ENCODE assay signal across 16 cellular contexts in the genomic region with DNA sequence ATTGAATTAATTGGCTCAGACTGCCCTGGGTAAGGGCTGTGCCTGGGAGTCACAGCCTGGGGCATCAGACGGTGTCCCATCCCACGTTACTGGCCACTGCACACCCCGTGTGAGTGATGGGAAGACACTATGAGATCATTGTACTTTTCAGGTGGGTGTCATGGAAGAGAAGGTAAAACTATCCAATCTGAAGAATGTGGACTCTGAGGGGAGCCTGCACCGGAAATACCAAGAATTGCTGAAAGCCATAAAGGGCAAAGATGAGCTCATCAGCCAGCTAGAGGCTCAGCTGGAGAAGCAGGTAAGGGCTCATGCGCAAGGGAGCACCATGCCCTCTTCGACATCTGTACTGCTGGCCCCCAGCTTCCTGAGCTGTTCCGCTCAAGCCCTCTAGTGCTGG. TPM values are rescaled to one million over a fixed set of nuclear protein-coding genes. Genes with fewer than 3 reads are reported as not detected.
DNase-seq lines count a peak whose midpoint lies in the region; ATAC-seq and TF ChIP-seq lines count a peak whose summit lies in the region.
"Had no signal": no experiment of that assay in that cellular context is flagged by ENCODE, and none has a peak within 500 bp of the region (broad histone marks: within the 10 kb centered on the region; RNA-seq: fewer than 3 reads in every experiment).

No MANE protein-coding gene starts in this region.

- H4K5ac ChIP-seq in IMR-90 (ENCODE audit: low read depth, low read length) = no peak overlapping the region

- H3K79me1 ChIP-seq in IMR-90 (ENCODE audit: low read depth in 1 of 2, low read length in 2 of 2) (no peaks in the 10 kb centered on the region), mesenchymal stem cell (replicated peaks; ENCODE audit: low read length, poor library complexity, severe bottlenecking) (no peaks in the 10 kb centered on the region)

- H3K4me1 Mint-ChIP-seq in activated T-helper 1 cell treated with anti-CD3 and anti-CD28 coated beads, Interleukin-12 subunit alpha, Interleukin-12 subunit beta, Interleukin-2, Interleukin-4 antibody, amounts not matched to agents 30 ng/mL and 10 ng/mL and 1 ng/mL, durations not matched to agents 14 hours and 24 hours and 36 hours (ENCODE audit: low read depth) = no peaks in the 10 kb centered on the region
- H3K4me1 Mint-ChIP-seq: immature natural killer cell had no signal

- TF ChIP-seq POLR2A in IMR-90 (IDR thresholded peaks at IDR 0.05; ENCODE audit: low read depth, low read length) (no peak), breast epithelium (IDR thresholded peaks at IDR 0.05) (no peak)

- TF ChIP-seq RAD21 in IMR-90 (IDR thresholded peaks at IDR 0.05; ENCODE audit: low read length) = no peak

- peaks cover 8% of the 10 kb centered on the region for H3K27me3 Mint-ChIP-seq in activated T-helper 1 cell treated with anti-CD3 and anti-CD28 coated beads, Interleukin-12 subunit alpha, Interleukin-12 subunit beta, Interleukin-2, Interleukin-4 antibody, amounts not matched to agents 30 ng/mL and 10 ng/mL and 1 ng/mL, durations not matched to agents 14 hours and 24 hours and 36 hours (ENCODE audit: insufficient read depth)

- H4K8ac ChIP-seq in IMR-90 (ENCODE audit: low read depth in 2 of 2, low read length in 2 of 2) (peak overlapping the region; percentile 19 to 67; a peak in 1 of 4 replicates), mesenchymal stem cell (ENCODE audit: low read length) (no peak overlapping the region)

- H3K9me3 Mint-ChIP-seq in activated T-helper 1 cell treated with anti-CD3 and anti-CD28 coated beads, Interleukin-12 subunit alpha, Interleukin-12 subunit beta, Interleukin-2, Interleukin-4 antibody, amounts not matched to agents 30 ng/mL and 10 ng/mL and 1 ng/mL, durations not matched to agents 14 hours and 24 hours and 36 hours = no peaks in the 10 kb centered on the region
- H3K9me3 Mint-ChIP-seq: immature natural killer cell had no signal

- H3K27ac Mint-ChIP-seq in activated T-helper 1 cell treated with anti-CD3 and anti-CD28 coated beads, Interleukin-12 subunit alpha, Interleukin-12 subunit beta, Interleukin-2, Interleukin-4 antibody, amounts not matched to agents 30 ng/mL and 10 ng/mL and 1 ng/mL, durations not matched to agents 14 hours and 24 hours and 36 hours = no peak overlapping the region
- H3K27ac Mint-ChIP-seq: immature natural killer cell had no signal

- H4K20me1 ChIP-seq in IMR-90 (ENCODE audit: insufficient read depth, low read length) = no peaks in the 10 kb centered on the region

- CTCF ChIA-PET in IMR-90 (lab: Yijun Ruan, JAX) = interaction anchor here (1.0 to 2.3 kb wide), 4 partner anchors 15 to 30 kb away, joined by 3 to 6 read pairs (median 4); partner anchors contain the start of gene PLEKHH1

- no peaks in the 10 kb centered on the region for H3K36me3 Mint-ChIP-seq in activated T-helper 1 cell treated with anti-CD3 and anti-CD28 coated beads, Interleukin-12 subunit alpha, Interleukin-12 subunit beta, Interleukin-2, Interleukin-4 antibody, amounts not matched to agents 30 ng/mL and 10 ng/mL and 1 ng/mL, durations not matched to agents 14 hours and 24 hours and 36 hours (ENCODE audit: low read depth)
- H3K36me3 Mint-ChIP-seq: immature natural killer cell had no signal

- H2BK120ac ChIP-seq in IMR-90 (ENCODE audit: low read depth, low read length) = peak overlapping the region; percentile 36; the same call in 1 of the 2 replicates
- H2BK120ac ChIP-seq in mesenchymal stem cell (ENCODE audit: low read depth, low read length) = no peak overlapping the region

- no peaks in the 10 kb centered on the region for H3K9me1 ChIP-seq in IMR-90 (ENCODE audit: insufficient read depth, low read length)

- WGBS in IMR-90 (ENCODE audit: extremely low coverage in 2 of 2, insufficient read length in 1 of 2), 2 experiments = 69% methylated on average over 5 of the region's 7 CpGs; no CpG with 5 or more reads in 1 of the 2 experiments
- 57% methylated on average over 6 of the region's 7 CpGs for WGBS in mesenchymal stem cell

- H3K23ac ChIP-seq in IMR-90 (ENCODE audit: low read depth, low read length) (no peak overlapping the region), mesenchymal stem cell (ENCODE audit: low read length in 2 of 2) (no peak overlapping the region)

- intact Hi-C loops in IMR-90 (cut with micrococcal nuclease) (no loop called here), breast epithelium (cut with DNase I; ENCODE audit: low total_unique reads) (no loop called here)
- intact Hi-C loops in activated T-helper 1 cell treated with anti-CD3 and anti-CD28 coated beads, Interleukin-12 subunit alpha, Interleukin-12 subunit beta, Interleukin-2, Interleukin-4 antibody, amounts not matched to agents 30 ng/mL and 10 ng/mL and 1 ng/mL, durations not matched to agents 14 hours and 24 hours and 36 hours (cut with micrococcal nuclease) = no loop called here

- no peak overlapping the region for H3K4me3 Mint-ChIP-seq in activated T-helper 1 cell treated with anti-CD3 and anti-CD28 coated beads, Interleukin-12 subunit alpha, Interleukin-12 subunit beta, Interleukin-2, Interleukin-4 antibody, amounts not matched to agents 30 ng/mL and 10 ng/mL and 1 ng/mL, durations not matched to agents 14 hours and 24 hours and 36 hours
- H3K4me3 Mint-ChIP-seq: immature natural killer cell had no signal

- peak overlapping the region; percentile 18; the same call in 1 of the 2 replicates for H2BK20ac ChIP-seq in IMR-90 (ENCODE audit: low read depth, low read length)

- H3K4me2 ChIP-seq in IMR-90 (ENCODE audit: low read depth, low read length) (no peak overlapping the region), mesenchymal stem cell (ENCODE audit: low read length, poor library complexity, severe bottlenecking) (no peak overlapping the region)

- no peak overlapping the region for H3K4me3 ChIP-seq in IMR-90 (ENCODE audit: insufficient read depth, low read depth, low read length)
- H3K4me3 ChIP-seq in breast epithelium = no peak overlapping the region
- no peak overlapping the region for H3K4me3 ChIP-seq in mesenchymal stem cell (ENCODE audit: insufficient read depth in 1 of 2, low read depth in 1 of 2, low read length in 2 of 2)
- H3K4me3 ChIP-seq: mucosa of descending colon, suprapubic skin had no signal

- dilution Hi-C loops in IMR-90 (cut with HindIII; ENCODE audit: low sequenced_read_pairs, unreplicated experiment) = no loop called here

- no peak overlapping the region for H3K56ac ChIP-seq in IMR-90 (ENCODE audit: extremely low read depth, insufficient read depth, low read length)

- peak; percentile 66 for ATAC-seq in IMR-90 (ENCODE audit: low read depth)
- no peak for ATAC-seq in HG03439 (IDR thresholded peaks at IDR 0.05; ENCODE audit: unreplicated experiment)
- ATAC-seq in HG02763 (IDR thresholded peaks at IDR 0.05; ENCODE audit: unreplicated experiment) = no peak
- no peak for ATAC-seq in GM21576 (IDR thresholded peaks at IDR 0.05; ENCODE audit: unreplicated experiment)
- ATAC-seq: mucosa of descending colon had no signal

- H2AK5ac ChIP-seq in IMR-90 (ENCODE audit: low read depth, low read length) (no peak overlapping the region), mesenchymal stem cell (ENCODE audit: low read length, severe bottlenecking) (no peak overlapping the region)

- TF ChIP-seq CTCF in IMR-90 (conservative IDR thresholded peaks at IDR 0.05; ENCODE audit: low read depth, low read length) = no peak
- TF ChIP-seq CTCF in breast epithelium (IDR thresholded peaks at IDR 0.05) = no peak

- POLR2A ChIA-PET in IMR-90 (lab: Charles Lee; ENCODE audit: unreplicated experiment) = no interaction called here

- H3K27ac ChIP-seq in IMR-90 (ENCODE audit: insufficient read depth, low read length) (no peak overlapping the region), breast epithelium (peak overlapping the region; percentile 17 to 25), mesenchymal stem cell (ENCODE audit: low read length, poor library complexity, severe bottlenecking) (peak overlapping the region; percentile 85)
- H3K27ac ChIP-seq: parathyroid adenoma, suprapubic skin had no signal

- H3K14ac ChIP-seq in IMR-90 (replicated peaks; ENCODE audit: low read depth, low read length) (no peak overlapping the region), mesenchymal stem cell (ENCODE audit: low read length in 2 of 2) (no peak overlapping the region)

- H3K4ac ChIP-seq in IMR-90 (ENCODE audit: low read depth, low read length) = 0 out of 2 replicates have a peak overlapping the region, but pooled peaks have one; percentile 37
- no peak overlapping the region for H3K4ac ChIP-seq in mesenchymal stem cell (ENCODE audit: low read depth in 1 of 2, low read length in 2 of 2)

- H3K9ac ChIP-seq in IMR-90 (ENCODE audit: low read depth, low read length) = no peak overlapping the region
- H3K9ac ChIP-seq in mesenchymal stem cell (ENCODE audit: low read length) = no peak overlapping the region
- H3K9ac ChIP-seq: parathyroid adenoma had no signal

- H4K91ac ChIP-seq in IMR-90 (ENCODE audit: insufficient read depth, low read depth, low read length) (peak overlapping the region; percentile 32; the same call in 1 of the 2 replicates), mesenchymal stem cell (ENCODE audit: low read length) (no peak overlapping the region)

- no peak overlapping the region for H2BK12ac ChIP-seq in mesenchymal stem cell (ENCODE audit: low read length in 2 of 2)

- H2BK15ac ChIP-seq in IMR-90 (ENCODE audit: low read depth, low read length) (no peak overlapping the region), mesenchymal stem cell (ENCODE audit: low read depth, poor library complexity, severe bottlenecking) (no peak overlapping the region)

- DNase-seq in COLO829 (ENCODE audit: low spot score) (peak; percentile 33), IMR-90 (peak; percentile 22), breast epithelium (ENCODE audit: low spot score in 2 of 2) (peak in 1 of 2 donors; percentile 41), mesenchymal stem cell (peak; percentile 53)
- no peak for DNase-seq in activated T-helper 1 cell treated with anti-CD3 and anti-CD28 coated beads, Interleukin-12 subunit alpha, Interleukin-12 subunit beta, Interleukin-2, Interleukin-4 antibody, amounts not matched to agents 30 ng/mL and 10 ng/mL and 1 ng/mL, durations not matched to agents 14 hours and 24 hours and 36 hours (ENCODE audit: low spot score)
- DNase-seq: activated CD4-positive, alpha-beta T cell treated with anti-CD3 and anti-CD28 coated beads for 1 hour; activated T-cell treated with anti-CD3 and anti-CD28 coated beads, Interleukin-2, amount 50 U/mL, for 1 hour; BE2C; immature natural killer cell; mucosa of descending colon; NCI-H1092 had no signal

- H3K27me3 ChIP-seq in IMR-90 (ENCODE audit: control insufficient read depth, insufficient read depth, low read length) (peaks cover 7% of the 10 kb centered on the region; the same call in 1 of the 2 replicates), breast epithelium (no peaks in the 10 kb centered on the region), mesenchymal stem cell (ENCODE audit: control insufficient read depth in 1 of 2, insufficient read depth in 1 of 2, low read length in 2 of 2) (peaks cover 0 to 21% of the 10 kb centered on the region in 2 experiments)
- H3K27me3 ChIP-seq: BE2C, suprapubic skin had no signal

- no TSS peak for BruUV-seq in IMR-90 (replicated peaks; lab: Mats Ljungman, UMichigan)

- H2AFZ ChIP-seq in IMR-90 (replicated peaks; ENCODE audit: low read length, poor library complexity) (no peak overlapping the region), mesenchymal stem cell (ENCODE audit: low read depth, low read length) (no peak overlapping the region)
- H2AFZ ChIP-seq: parathyroid adenoma had no signal

- in situ Hi-C loops in IMR-90 (cut with MboI; ENCODE audit: low sequenced_read_pairs) = loop anchor here (10.0 kb wide), 1 partner anchor 112 kb away; no protein-coding TSS in a partner anchor

- H2BK5ac ChIP-seq in IMR-90 (ENCODE audit: low read depth, low read length, poor library complexity, severe bottlenecking) = no peak overlapping the region
- H2BK5ac ChIP-seq in mesenchymal stem cell (ENCODE audit: low read depth, low read length, poor library complexity, severe bottlenecking) = no peak overlapping the region

- no peak overlapping the region for H3K18ac ChIP-seq in IMR-90 (ENCODE audit: low read depth, low read length)
- H3K18ac ChIP-seq in mesenchymal stem cell (ENCODE audit: low read depth in 1 of 2, low read length in 2 of 2) = peak overlapping the region in 1 of 2 experiments; percentile 11

- no peaks in the 10 kb centered on the region for H3K4me1 ChIP-seq in IMR-90 (ENCODE audit: control insufficient read depth, insufficient read depth, low read length)
- H3K4me1 ChIP-seq in breast epithelium = no peaks in the 10 kb centered on the region
- peaks cover 14% of the 10 kb centered on the region for H3K4me1 ChIP-seq in mesenchymal stem cell (ENCODE audit: control insufficient read depth, insufficient read depth, low read depth, low read length)
- H3K4me1 ChIP-seq: suprapubic skin had no signal

- H3K36me3 ChIP-seq in IMR-90 (ENCODE audit: control insufficient read depth, insufficient read depth, low read length) (no peaks in the 10 kb centered on the region), breast epithelium (no peaks in the 10 kb centered on the region), mesenchymal stem cell (ENCODE audit: control insufficient read depth in 1 of 2, insufficient read depth in 2 of 2, low read depth in 1 of 2, low read length in 2 of 2) (peaks cover 0 to 9% of the 10 kb centered on the region in 2 experiments)
- H3K36me3 ChIP-seq: BE2C, suprapubic skin had no signal

- H3K9me3 ChIP-seq in IMR-90 (ENCODE audit: control insufficient read depth, insufficient read depth, low read length) (no peaks in the 10 kb centered on the region), breast epithelium (no peaks in the 10 kb centered on the region), mesenchymal stem cell (ENCODE audit: control insufficient read depth, low read length) (no peaks in the 10 kb centered on the region)
- H3K9me3 ChIP-seq: BE2C, mucosa of descending colon, suprapubic skin had no signal

- H2AK9ac ChIP-seq in IMR-90 (replicated peaks; ENCODE audit: low read depth, low read length, poor library complexity) = no peak overlapping the region

RNA-seq across cellular contexts. Expression of gene PLEKHH1, which starts 24.0 kb away (rescaled TPM):
- total RNA-seq in IMR-90 (2012; rRNA removed) (under 0.01 TPM in 2 replicates), breast epithelium (10 to 100 TPM in 2 of 3 donors, 1 to 10 TPM in 1; 2.9 to 18.9 (median 14.7) TPM)
- polyA plus RNA-seq in IMR-90 (2012; rRNA removed) = 0.34 and 0.37 TPM in 2 replicates
- 0.06 and 0.07 TPM in 2 replicates for polyA plus RNA-seq in IMR-90 (2012; cell fraction: cytosol; rRNA removed)
- 1.2 and 1.6 TPM in 2 replicates for polyA plus RNA-seq in IMR-90 (2012; cell fraction: nucleus; rRNA removed; ENCODE audit: low replicate concordance)
- polyA plus RNA-seq in mesenchymal stem cell (2013, experiment 1 of 2) = 0.41 TPM
- 0.44 TPM for polyA plus RNA-seq in mesenchymal stem cell (2013, experiment 2 of 2)
- total RNA-seq in activated T-helper 1 cell treated with anti-CD3 and anti-CD28 coated beads, Interleukin-12 subunit alpha, Interleukin-12 subunit beta, Interleukin-2, Interleukin-4 antibody, amounts not matched to agents 30 ng/mL and 10 ng/mL and 1 ng/mL, durations not matched to agents 14 hours and 24 hours and 36 hours = 0.96 and 2.4 TPM in 2 replicates

RNA-seq across cellular contexts. Expression of gene PIGH, which starts 43.0 kb away (rescaled TPM):
- total RNA-seq in IMR-90 (2012; rRNA removed) = 6.7 and 7.9 TPM in 2 replicates
- 13.5 and 23.1 TPM in 2 replicates for polyA plus RNA-seq in IMR-90 (2012; rRNA removed)
- polyA plus RNA-seq in IMR-90 (2012; cell fraction: cytosol; rRNA removed) = 9.9 and 11.2 TPM in 2 replicates
- polyA plus RNA-seq in IMR-90 (2012; cell fraction: nucleus; rRNA removed; ENCODE audit: low replicate concordance) = 13.0 and 23.6 TPM in 2 replicates
- total RNA-seq in breast epithelium = 10 to 100 TPM; 32.8 to 37.6 (median 33.8) TPM
- polyA plus RNA-seq in mesenchymal stem cell (2013, experiment 1 of 2) = 11.4 TPM
- polyA plus RNA-seq in mesenchymal stem cell (2013, experiment 2 of 2) = 11.8 TPM
- 22.7 and 26.0 TPM in 2 replicates for total RNA-seq in activated T-helper 1 cell treated with anti-CD3 and anti-CD28 coated beads, Interleukin-12 subunit alpha, Interleukin-12 subunit beta, Interleukin-2, Interleukin-4 antibody, amounts not matched to agents 30 ng/mL and 10 ng/mL and 1 ng/mL, durations not matched to agents 14 hours and 24 hours and 36 hours
